ENCODE assay signal across 27 cellular contexts in the genomic region with DNA sequence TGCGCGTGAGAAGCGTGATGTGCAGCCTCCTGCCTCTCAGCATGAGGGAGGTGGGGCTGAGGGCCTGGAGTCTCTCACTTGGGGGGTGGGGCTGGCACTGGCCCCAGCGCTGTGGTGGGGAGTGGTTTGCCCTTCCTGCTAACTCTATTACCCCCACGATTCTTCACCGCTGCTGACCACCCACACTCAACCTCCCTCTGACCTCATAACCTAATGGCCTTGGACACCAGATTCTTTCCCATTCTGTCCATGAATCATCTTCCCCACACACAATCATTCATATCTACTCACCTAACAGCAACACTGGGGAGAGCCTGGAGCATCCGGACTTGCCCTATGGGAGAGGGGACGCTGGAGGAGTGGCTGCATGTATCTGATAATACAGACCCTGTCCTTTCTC. TPM values are rescaled to one million over a fixed set of nuclear protein-coding genes. Genes with fewer than 3 reads are reported as not detected.
DNase-seq lines count a peak whose midpoint lies in the region; ATAC-seq and TF ChIP-seq lines count a peak whose summit lies in the region.
"Had no signal": no experiment of that assay in that cellular context is flagged by ENCODE, and none has a peak within 500 bp of the region (broad histone marks: within the 10 kb centered on the region; RNA-seq: fewer than 3 reads in every experiment).

No MANE protein-coding gene starts in this region.

- H3K4me3 Mint-ChIP-seq in activated naive CD4-positive, alpha-beta T cell treated with anti-CD3 and anti-CD28 coated beads, Interleukin-2, amount 10 ng/mL, durations not matched to agents 7 days and 5 days, result no peak overlapping the region
- H3K4me3 Mint-ChIP-seq: CD14-positive monocyte; dendritic cell treated with granulocyte-macrophage colony-stimulating factor and Interleukin-4, amounts not matched to agents 40 ng/mL and 50 ng/mL, for 4 days; memory B cell; naive thymus-derived CD4-positive, alpha-beta T cell; stimulated activated naive B cell treated with anti-CD40 and anti-IgM and Interleukin-4, amounts not matched to agents 10 μg/mL and 1 μg/mL and 100 μg/mL, for 72 hours; T-helper 1 cell treated with Interleukin-12 subunit alpha and Interleukin-12 subunit beta and Interleukin-4 antibody, amounts not matched to agents 30 μg/mL and 1 μg/mL, for 36 hours had no signal

- no peak overlapping the region for H2AK9ac ChIP-seq in IMR-90 (replicated peaks; ENCODE audit: low read depth, low read length, poor library complexity)

- POLR2A ChIA-PET in IMR-90 (lab: Charles Lee; ENCODE audit: unreplicated experiment), result no interaction called here

- H3K36me3 ChIP-seq in IMR-90 (ENCODE audit: control insufficient read depth, insufficient read depth, low read length) (no peaks in the 10 kb centered on the region), mesendoderm (ENCODE audit: control insufficient read depth, insufficient read depth, low read length) (no peaks in the 10 kb centered on the region), colonic mucosa (no peaks in the 10 kb centered on the region), heart right ventricle (no peaks in the 10 kb centered on the region)
- H3K36me3 ChIP-seq: breast epithelium, pancreas had no signal

- H4K91ac ChIP-seq in IMR-90 (ENCODE audit: insufficient read depth, low read depth, low read length), result no peak overlapping the region

- ATAC-seq in IMR-90 (ENCODE audit: low read depth), result peak; percentile 60
- ATAC-seq in heart right ventricle, result no peak
- ATAC-seq: foreskin keratinocyte; HCT116; HepG2; naive thymus-derived CD4-positive, alpha-beta T cell; stimulated activated naive B cell treated with anti-CD40 and anti-IgM and Interleukin-4, amounts not matched to agents 10 μg/mL and 1 μg/mL and 100 μg/mL, for 72 hours had no signal

- H3K56ac ChIP-seq in IMR-90 (ENCODE audit: extremely low read depth, insufficient read depth, low read length), result no peak overlapping the region
- H3K56ac ChIP-seq in mesendoderm (ENCODE audit: low read length), result peak overlapping the region; percentile 15

- TF ChIP-seq CTCF in IMR-90 (conservative IDR thresholded peaks at IDR 0.05; ENCODE audit: low read depth, low read length) (no peak), cardiac fibroblast (IDR thresholded peaks at IDR 0.05; ENCODE audit: low read depth, low read length) (no peak), colonic mucosa (IDR thresholded peaks at IDR 0.05) (no peak), heart right ventricle (IDR thresholded peaks at IDR 0.05) (no peak)

- no CpG with 5 or more reads among the region's 8 CpGs for WGBS in IMR-90 (ENCODE audit: extremely low coverage in 2 of 2, insufficient read length in 1 of 2), 2 experiments
- no CpG with 5 or more reads among the region's 8 CpGs for WGBS in mesendoderm (ENCODE audit: extremely low coverage, insufficient coverage, low lambda C conversion rate)
- WGBS in heart right ventricle, 2 donors, result 44 to 51% methylated on average over 8 of the region's 8 CpGs

- H3K27me3 Mint-ChIP-seq in activated naive CD4-positive, alpha-beta T cell treated with anti-CD3 and anti-CD28 coated beads, Interleukin-2, amount 10 ng/mL, durations not matched to agents 7 days and 5 days, result no peaks in the 10 kb centered on the region

- CTCF ChIA-PET in IMR-90 (lab: Yijun Ruan, JAX), result no interaction called here
- CTCF ChIA-PET in activated naive CD4-positive, alpha-beta T cell treated with anti-CD3 and anti-CD28 coated beads, Interleukin-2, amount 10 ng/mL, durations not matched to agents 7 days and 5 days (lab: Charles Lee), result no interaction called here

- H2BK20ac ChIP-seq in IMR-90 (ENCODE audit: low read depth, low read length), result no peak overlapping the region

- in situ Hi-C loops in IMR-90 (cut with MboI; ENCODE audit: low sequenced_read_pairs), result no loop called here

- H3K14ac ChIP-seq in IMR-90 (replicated peaks; ENCODE audit: low read depth, low read length), result no peak overlapping the region

- no peak for TF ChIP-seq RAD21 in IMR-90 (IDR thresholded peaks at IDR 0.05; ENCODE audit: low read length)

- H3K36me3 Mint-ChIP-seq in activated naive CD4-positive, alpha-beta T cell treated with anti-CD3 and anti-CD28 coated beads, Interleukin-2, amount 10 ng/mL, durations not matched to agents 7 days and 5 days, result no peaks in the 10 kb centered on the region
- H3K36me3 Mint-ChIP-seq: CD14-positive monocyte; memory B cell; naive thymus-derived CD4-positive, alpha-beta T cell; stimulated activated naive B cell treated with anti-CD40 and anti-IgM and Interleukin-4, amounts not matched to agents 10 μg/mL and 1 μg/mL and 100 μg/mL, for 72 hours had no signal

- no peak overlapping the region for H3K27ac ChIP-seq in IMR-90 (ENCODE audit: insufficient read depth, low read length)
- H3K27ac ChIP-seq in mesendoderm (ENCODE audit: low read depth, low read length), result no peak overlapping the region
- no peak overlapping the region for H3K27ac ChIP-seq in colonic mucosa
- no peak overlapping the region for H3K27ac ChIP-seq in heart right ventricle
- H3K27ac ChIP-seq: breast epithelium, foreskin keratinocyte, pancreas, VCaP had no signal

- no peak overlapping the region for H2AK5ac ChIP-seq in IMR-90 (ENCODE audit: low read depth, low read length)
- no peak overlapping the region for H2AK5ac ChIP-seq in mesendoderm (ENCODE audit: low read length)

- H3K4me1 ChIP-seq in IMR-90 (ENCODE audit: control insufficient read depth, insufficient read depth, low read length), result peaks cover 4% of the 10 kb centered on the region; the same call in 1 of the 2 replicates
- no peaks in the 10 kb centered on the region for H3K4me1 ChIP-seq in mesendoderm (ENCODE audit: control insufficient read depth, low read depth, low read length)
- H3K4me1 ChIP-seq in colonic mucosa, result no peaks in the 10 kb centered on the region
- no peaks in the 10 kb centered on the region for H3K4me1 ChIP-seq in heart right ventricle
- H3K4me1 ChIP-seq: breast epithelium, foreskin keratinocyte, pancreas had no signal

- 0 out of 2 replicates have a peak, but pooled peaks cover 5% of the 10 kb centered on the region for H3K9me1 ChIP-seq in IMR-90 (ENCODE audit: insufficient read depth, low read length)

- no peaks in the 10 kb centered on the region for H3K9me3 Mint-ChIP-seq in activated naive CD4-positive, alpha-beta T cell treated with anti-CD3 and anti-CD28 coated beads, Interleukin-2, amount 10 ng/mL, durations not matched to agents 7 days and 5 days
- H3K9me3 Mint-ChIP-seq: dendritic cell treated with granulocyte-macrophage colony-stimulating factor and Interleukin-4, amounts not matched to agents 40 ng/mL and 50 ng/mL, for 4 days; naive thymus-derived CD4-positive, alpha-beta T cell; stimulated activated naive B cell treated with anti-CD40 and anti-IgM and Interleukin-4, amounts not matched to agents 10 μg/mL and 1 μg/mL and 100 μg/mL, for 72 hours; T-helper 1 cell treated with Interleukin-12 subunit alpha and Interleukin-12 subunit beta and Interleukin-4 antibody, amounts not matched to agents 30 μg/mL and 1 μg/mL, for 36 hours had no signal

- H4K20me1 ChIP-seq in IMR-90 (ENCODE audit: insufficient read depth, low read length), result no peaks in the 10 kb centered on the region

- no peak overlapping the region for H2BK5ac ChIP-seq in IMR-90 (ENCODE audit: low read depth, low read length, poor library complexity, severe bottlenecking)
- H2BK5ac ChIP-seq in mesendoderm (ENCODE audit: low read length), result no peak overlapping the region

- H3K23ac ChIP-seq in IMR-90 (ENCODE audit: low read depth, low read length), result no peak overlapping the region
- no peak overlapping the region for H3K23ac ChIP-seq in mesendoderm (ENCODE audit: low read length)

- H3K79me1 ChIP-seq in IMR-90 (ENCODE audit: low read depth in 1 of 2, low read length in 2 of 2) (no peaks in the 10 kb centered on the region), mesendoderm (ENCODE audit: low read length) (no peaks in the 10 kb centered on the region)

- H2BK15ac ChIP-seq in IMR-90 (ENCODE audit: low read depth, low read length) (no peak overlapping the region), mesendoderm (replicated peaks; ENCODE audit: low read depth) (no peak overlapping the region)

- H3K4me2 ChIP-seq in IMR-90 (ENCODE audit: low read depth, low read length) (0 out of 2 replicates have a peak overlapping the region, but pooled peaks have one; percentile 17), mesendoderm (ENCODE audit: low read length) (no peak overlapping the region)

- no peaks in the 10 kb centered on the region for H3K79me2 ChIP-seq in mesendoderm (ENCODE audit: control insufficient read depth, insufficient read depth, low read length)

- H3K27ac Mint-ChIP-seq in activated naive CD4-positive, alpha-beta T cell treated with anti-CD3 and anti-CD28 coated beads, Interleukin-2, amount 10 ng/mL, durations not matched to agents 7 days and 5 days, result no peak overlapping the region
- H3K27ac Mint-ChIP-seq: dendritic cell treated with granulocyte-macrophage colony-stimulating factor and Interleukin-4, amounts not matched to agents 40 ng/mL and 50 ng/mL, for 4 days; memory B cell; naive thymus-derived CD4-positive, alpha-beta T cell; stimulated activated naive B cell treated with anti-CD40 and anti-IgM and Interleukin-4, amounts not matched to agents 10 μg/mL and 1 μg/mL and 100 μg/mL, for 72 hours; T-helper 1 cell treated with Interleukin-12 subunit alpha and Interleukin-12 subunit beta and Interleukin-4 antibody, amounts not matched to agents 30 μg/mL and 1 μg/mL, for 36 hours had no signal

- H3K4me1 Mint-ChIP-seq in activated naive CD4-positive, alpha-beta T cell treated with anti-CD3 and anti-CD28 coated beads, Interleukin-2, amount 10 ng/mL, durations not matched to agents 7 days and 5 days, result no peaks in the 10 kb centered on the region
- H3K4me1 Mint-ChIP-seq: CD14-positive monocyte; memory B cell; naive thymus-derived CD4-positive, alpha-beta T cell; stimulated activated naive B cell treated with anti-CD40 and anti-IgM and Interleukin-4, amounts not matched to agents 10 μg/mL and 1 μg/mL and 100 μg/mL, for 72 hours had no signal

- BruUV-seq in IMR-90 (replicated peaks; lab: Mats Ljungman, UMichigan), result no TSS peak

- no peak overlapping the region for H2AFZ ChIP-seq in IMR-90 (replicated peaks; ENCODE audit: low read length, poor library complexity)

- no peak overlapping the region for H4K8ac ChIP-seq in IMR-90 (ENCODE audit: low read depth in 2 of 2, low read length in 2 of 2)
- no peak overlapping the region for H4K8ac ChIP-seq in mesendoderm (ENCODE audit: low read depth, low read length)

- H3K9me3 ChIP-seq in IMR-90 (ENCODE audit: control insufficient read depth, insufficient read depth, low read length), result no peaks in the 10 kb centered on the region
- H3K9me3 ChIP-seq in colonic mucosa, result no peaks in the 10 kb centered on the region
- H3K9me3 ChIP-seq in heart right ventricle, result no peaks in the 10 kb centered on the region
- H3K9me3 ChIP-seq: breast epithelium, pancreas had no signal

- H3K4me3 ChIP-seq in IMR-90 (ENCODE audit: insufficient read depth, low read depth, low read length) (no peak overlapping the region), cardiac fibroblast (replicated peaks in 1 of 2; ENCODE audit: low read depth in 2 of 2, low read length in 2 of 2) (no peak overlapping the region), mesendoderm (ENCODE audit: low read length) (no peak overlapping the region), colonic mucosa (no peak overlapping the region), heart right ventricle (no peak overlapping the region)
- H3K4me3 ChIP-seq: breast epithelium, pancreas had no signal

- DNase-seq in EH (ENCODE audit: low read depth), result peak; percentile 14
- peak; percentile 64 for DNase-seq in IMR-90
- DNase-seq in cardiac fibroblast (ENCODE audit: low read depth in 2 of 2), result peak; percentile 2 to 28
- no peak for DNase-seq in mesendoderm
- DNase-seq in T-helper 9 cell, result no peak
- no peak for DNase-seq in colonic mucosa
- DNase-seq in activated naive CD4-positive, alpha-beta T cell treated with anti-CD3 and anti-CD28 coated beads, Interleukin-2, amount 10 ng/mL, durations not matched to agents 7 days and 5 days, result no peak
- DNase-seq in heart right ventricle, result no peak
- DNase-seq: ACHN; activated CD8-positive, alpha-beta memory T cell treated with anti-CD3 and anti-CD28 coated beads, Interleukin-2, amount 50 U/mL, for 48 hours; activated effector memory CD4-positive, alpha-beta T cell treated with Interleukin-2 at 50 U/mL for 16 hours; foreskin keratinocyte; naive thymus-derived CD4-positive, alpha-beta T cell; NCI-H146; NCI-H524 treated with DMSO at 0.1 percent for 48 hours; pancreas; SIG-M5; stimulated activated naive B cell treated with anti-CD40 and anti-IgM and Interleukin-4, amounts not matched to agents 10 μg/mL and 1 μg/mL and 100 μg/mL, for 72 hours had no signal

- intact Hi-C loops in IMR-90 (cut with micrococcal nuclease) (no loop called here), colonic mucosa (cut with DNase I) (no loop called here), heart right ventricle (cut with DNase I) (no loop called here)

- H2BK120ac ChIP-seq in IMR-90 (ENCODE audit: low read depth, low read length), result no peak overlapping the region
- H2BK120ac ChIP-seq in mesendoderm (ENCODE audit: low read depth, low read length), result no peak overlapping the region

- TF ChIP-seq POLR2A in IMR-90 (IDR thresholded peaks at IDR 0.05; ENCODE audit: low read depth, low read length), result no peak

- no peak overlapping the region for H3K18ac ChIP-seq in IMR-90 (ENCODE audit: low read depth, low read length)
- no peak overlapping the region for H3K18ac ChIP-seq in mesendoderm (ENCODE audit: low read length)

- H4K5ac ChIP-seq in IMR-90 (ENCODE audit: low read depth, low read length) (no peak overlapping the region), mesendoderm (ENCODE audit: low read length) (no peak overlapping the region)

- H3K4ac ChIP-seq in IMR-90 (ENCODE audit: low read depth, low read length) (no peak overlapping the region), mesendoderm (ENCODE audit: low read depth, low read length) (no peak overlapping the region)

- peaks cover 16% of the 10 kb centered on the region for H3K27me3 ChIP-seq in IMR-90 (ENCODE audit: control insufficient read depth, insufficient read depth, low read length)
- no peaks in the 10 kb centered on the region for H3K27me3 ChIP-seq in mesendoderm (ENCODE audit: insufficient read depth, low read length, poor library complexity)
- H3K27me3 ChIP-seq in colonic mucosa, result no peaks in the 10 kb centered on the region
- H3K27me3 ChIP-seq in heart right ventricle, result peaks cover 0 to 27% (median 0%) of the 10 kb centered on the region in 7 donors
- H3K27me3 ChIP-seq: breast epithelium, pancreas had no signal

- H3K9ac ChIP-seq in IMR-90 (ENCODE audit: low read depth, low read length), result no peak overlapping the region
- no peak overlapping the region for H3K9ac ChIP-seq in mesendoderm (ENCODE audit: low read length)
- no peak overlapping the region for H3K9ac ChIP-seq in colonic mucosa (ENCODE audit: low read depth in 2 of 2, low read length in 2 of 2)

- dilution Hi-C loops in IMR-90 (cut with HindIII; ENCODE audit: low sequenced_read_pairs, unreplicated experiment), result no loop called here

RNA-seq across cellular contexts. Expression of a gene that starts 8.7 kb away (rescaled TPM):
- total RNA-seq in IMR-90 (2012; rRNA removed), result under 0.01 TPM in 1 of 2 replicates, not detected in the other
- polyA plus RNA-seq in IMR-90 (2012; rRNA removed), result 0.14 and 0.17 TPM in 2 replicates
- 0.12 TPM in 1 of 2 replicates, not detected in the other for polyA plus RNA-seq in IMR-90 (2012; cell fraction: cytosol; rRNA removed)
- polyA plus RNA-seq in IMR-90 (2012; cell fraction: nucleus; rRNA removed; ENCODE audit: low replicate concordance), result 0.25 and 0.34 TPM in 2 replicates
- 20.5 TPM for polyA plus RNA-seq in mesendoderm (2013, experiment 1 of 2)
- 19.3 TPM for polyA plus RNA-seq in mesendoderm (2013, experiment 2 of 2)
- total RNA-seq in colonic mucosa, result 100 to 1,000 TPM in 1 of 2 donors, 10 to 100 TPM in 1; 97.4 to 320 TPM
- total RNA-seq in heart right ventricle, result under 1 TPM in 4 of 10 donors, not detected in 6; 0.51 to 0.56 (median 0.55) TPM
- polyA plus RNA-seq in heart right ventricle, result under 1 TPM in 1 of 2 donors, not detected in 1; 0.07 TPM
- total RNA-seq: HepG2; naive thymus-derived CD4-positive, alpha-beta T cell had no signal
- polyA plus RNA-seq: CD14-positive monocyte; HepG2; naive thymus-derived CD4-positive, alpha-beta T cell had no signal

RNA-seq across cellular contexts. Expression of a gene that starts 52.5 kb away (rescaled TPM):
- not detected in 2 replicates for total RNA-seq in IMR-90 (2012; rRNA removed)
- polyA plus RNA-seq in IMR-90 (2012; rRNA removed), result not detected in 2 replicates
- polyA plus RNA-seq in IMR-90 (2012; cell fraction: cytosol; rRNA removed), result not detected in 2 replicates
- not detected in 2 replicates for polyA plus RNA-seq in IMR-90 (2012; cell fraction: nucleus; rRNA removed; ENCODE audit: low replicate concordance)
- 0.46 TPM for polyA plus RNA-seq in mesendoderm (2013, experiment 1 of 2)
- polyA plus RNA-seq in mesendoderm (2013, experiment 2 of 2), result 0.35 TPM
- under 1 TPM in 1 of 2 donors, not detected in 1; 0.17 TPM for total RNA-seq in colonic mucosa
- total RNA-seq in heart right ventricle, result not detected
- polyA plus RNA-seq in heart right ventricle, result not detected
- total RNA-seq: breast epithelium, foreskin keratinocyte, HepG2, pancreas had no signal
- polyA plus RNA-seq: foreskin keratinocyte; HepG2; keratinocyte; naive thymus-derived CD4-positive, alpha-beta T cell; pancreas had no signal

Comparison
In these comparisons a context has a peak if more than half of its experiments do, and no peak if none do; other contexts are left out.
1. DNase-seq: peak in EH (single experiment), IMR-90 (single experiment) and cardiac fibroblast (2 of 2); none in mesendoderm (single experiment), T-helper 9 cell (single experiment), colonic mucosa (single experiment), activated naive CD4-positive, alpha-beta T cell treated with anti-CD3 and anti-CD28 coated beads, Interleukin-2, amount 10 ng/mL, durations not matched to agents 7 days and 5 days (single experiment) and heart right ventricle (0 of 2).
2. RNA of a gene that starts 8.7 kb away (total RNA-seq): 97.4 to 320 TPM in colonic mucosa; 0.51 to 0.56 TPM in heart right ventricle and under 0.01 TPM in IMR-90; every median in the first group is over 10 times any median in the second.